8 cellular contexts compared by ENCODE assay signal in the genomic region with DNA sequence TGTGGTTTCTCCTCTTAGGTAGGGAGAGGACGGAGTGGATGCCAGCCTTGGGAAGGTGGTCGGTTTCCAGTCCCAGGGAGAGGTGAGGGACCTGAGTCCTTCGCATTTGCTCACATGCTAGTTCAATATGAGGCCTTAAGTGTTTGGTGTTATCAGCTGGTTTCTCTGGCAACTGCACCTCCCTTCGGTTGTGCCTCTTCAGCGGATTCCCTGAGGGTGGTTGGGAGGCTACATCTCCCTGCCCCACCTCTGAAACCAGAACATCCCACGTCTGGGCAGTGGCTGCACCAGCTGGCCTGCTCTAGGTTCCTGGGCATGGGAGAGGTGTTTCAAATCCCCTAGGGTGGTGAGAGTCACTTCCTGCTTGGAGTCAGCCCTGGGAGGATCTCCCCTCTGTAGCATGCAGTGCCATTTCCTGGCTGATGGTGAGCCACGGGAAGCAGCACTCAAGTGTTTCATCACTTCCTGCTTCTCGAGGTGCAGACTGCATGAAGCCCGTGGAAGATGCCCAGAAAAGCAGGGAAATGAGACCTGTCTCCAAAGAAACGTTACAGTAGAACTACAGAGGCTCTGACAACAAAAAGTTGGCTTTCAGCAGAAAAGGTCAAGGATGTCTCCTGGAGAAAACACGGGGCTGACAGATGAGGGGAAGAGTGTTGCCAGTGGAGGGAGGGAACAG. TPM values are rescaled to one million over a fixed set of nuclear protein-coding genes. Genes with fewer than 3 reads are reported as not detected.
DNase-seq lines count a peak whose midpoint lies in the region; ATAC-seq, FAIRE-seq and TF ChIP-seq lines count a peak whose summit lies in the region.

No MANE protein-coding gene starts in this region.

- no peak for DNase-seq in GM12892 (ENCODE audit: insufficient read length)
- peak; percentile 55 for DNase-seq in NCI-H69 (lab: John Stamatoyannopoulos, UW)
- peak; percentile 27 for DNase-seq in activated naive CD4-positive, alpha-beta T cell treated with anti-CD3 and anti-CD28 coated beads, Interleukin-2, amount 50 U/mL, for 16 hours
- DNase-seq in islet precursor cell: peak; percentile 64
- DNase-seq in NCI-H187 treated with DMSO at 0.1 percent for 48 hours (lab: John Stamatoyannopoulos, UW): no peak
- no peak for DNase-seq in nucleus accumbens (lab: John Stamatoyannopoulos, UW)

- no peak for ATAC-seq in GM18873 (IDR thresholded peaks at IDR 0.05; ENCODE audit: low FRiP score, unreplicated experiment)

- peak; percentile 77 for FAIRE-seq in GM12892 (lab: Jason Lieb, UNC)

- no peak for TF ChIP-seq POLR2A in GM12892 (IDR thresholded peaks at IDR 0.05; ENCODE audit: low read depth, low read length)

- H3K27ac ChIP-seq in temporal lobe (ENCODE audit: low read depth, low read length): peak overlapping the region; percentile 64

RNA-seq across cellular contexts. Expression of a gene that starts 4.5 kb away (rescaled TPM):
- polyA plus RNA-seq in GM12892 (2012; ENCODE audit: missing spikeins): not detected
- total RNA-seq in temporal lobe: 0.49 TPM

RNA-seq across cellular contexts. Expression of a gene that starts 11.1 kb away (rescaled TPM):
- not detected for polyA plus RNA-seq in GM12892 (2012; ENCODE audit: missing spikeins)
- not detected for total RNA-seq in temporal lobe

RNA-seq across cellular contexts. Expression of a gene that starts 26.5 kb away (rescaled TPM):
- 1.3 TPM for polyA plus RNA-seq in GM12892 (2012; ENCODE audit: missing spikeins)
- 9.6 TPM for total RNA-seq in temporal lobe

Comparison
In these comparisons a context has a peak if more than half of its experiments do, and no peak if none do; other contexts are left out.
1. DNase-seq: peak in NCI-H69 (single experiment), activated naive CD4-positive, alpha-beta T cell treated with anti-CD3 and anti-CD28 coated beads, Interleukin-2, amount 50 U/mL, for 16 hours (single experiment) and islet precursor cell (single experiment); none in GM12892 (single experiment), NCI-H187 treated with DMSO at 0.1 percent for 48 hours (single experiment) and nucleus accumbens (0 of 56).